1 cellular context compared by ENCODE assay signal in genomic region chr11:14642873-14643696, GRCh38.
A peak's percentile ranks its signal among the peaks of the same experiment; 100 is the strongest.
TF ChIP-seq lines count a peak whose summit lies in the region.

No MANE protein-coding gene starts in this region.

TF ChIP-seq in HepG2, 621 proteins besides CTCF, POLR2A, EP300 and RAD21 (continued from another document and continues in another):
- TF ChIP-seq CREB3 (CRISPR knock-in tag; IDR thresholded peaks at IDR 0.05) (peak; percentile 65; the same call in 1 of the 2 replicates), KLF12 (CRISPR knock-in tag; IDR thresholded peaks at IDR 0.05; ENCODE audit: borderline replicate concordance) (peak; percentile 59; the same call in 1 of the 2 replicates), NFIB (CRISPR knock-in tag; IDR thresholded peaks at IDR 0.05; ENCODE audit: borderline replicate concordance) (peak; percentile 70; the same call in 1 of the 2 replicates), FOXK1 (CRISPR knock-in tag; IDR thresholded peaks at IDR 0.05; ENCODE audit: borderline replicate concordance, low read depth) (no peak), ISL2 (CRISPR knock-in tag; IDR thresholded peaks at IDR 0.05) (no peak; the same call in 1 of the 2 replicates), FOXP1 (IDR thresholded peaks at IDR 0.05) (no peak), FOXP1 (CRISPR knock-in tag; IDR thresholded peaks at IDR 0.05) (no peak), KLF15 (CRISPR knock-in tag; IDR thresholded peaks at IDR 0.05; ENCODE audit: borderline replicate concordance) (peak; percentile 74; the same call in 1 of the 2 replicates), ELK4 (CRISPR knock-in tag; IDR thresholded peaks at IDR 0.05; ENCODE audit: borderline replicate concordance) (peak; percentile 25; the same call in 1 of the 2 replicates), ZBTB8A (CRISPR knock-in tag; IDR thresholded peaks at IDR 0.05; ENCODE audit: borderline replicate concordance, low read depth) (no peak; the same call in 1 of the 2 replicates), ZSCAN25 (CRISPR knock-in tag; IDR thresholded peaks at IDR 0.05) (peak; percentile 59; the same call in 1 of the 2 replicates), BRF2 (CRISPR knock-in tag; IDR thresholded peaks at IDR 0.05) (0 out of 2 replicates have a peak, but pooled peaks have one; percentile 15), DMAP1 (CRISPR knock-in tag; IDR thresholded peaks at IDR 0.05) (no peak), ZBTB49 (CRISPR knock-in tag; IDR thresholded peaks at IDR 0.05; ENCODE audit: borderline replicate concordance) (0 out of 2 replicates have a peak, but pooled peaks have one; percentile 36), FOXO4 (CRISPR knock-in tag; conservative IDR thresholded peaks at IDR 0.05) (0 out of 2 replicates have a peak, but pooled peaks have one; percentile 61), ZNF766 (CRISPR knock-in tag; IDR thresholded peaks at IDR 0.05; ENCODE audit: borderline replicate concordance) (0 out of 2 replicates have a peak, but pooled peaks have one; percentile 20), ZNF143 (CRISPR knock-in tag; IDR thresholded peaks at IDR 0.05) (peak; percentile 48; the same call in 1 of the 2 replicates), ELF1 (CRISPR knock-in tag; IDR thresholded peaks at IDR 0.05) (no peak), REST (IDR thresholded peaks at IDR 0.05; ENCODE audit: borderline replicate concordance in 1 of 2, low read depth in 1 of 2, low read length in 2 of 2) (no peak), AHR (CRISPR knock-in tag; IDR thresholded peaks at IDR 0.05) (peak; percentile 79; the same call in 1 of the 2 replicates), ZNF672 (CRISPR knock-in tag; IDR thresholded peaks at IDR 0.05) (0 out of 2 replicates have a peak, but pooled peaks have one; percentile 72), TCF7L2 (IDR thresholded peaks at IDR 0.05; ENCODE audit: low read depth, low read length) (no peak), NRL (CRISPR knock-in tag; IDR thresholded peaks at IDR 0.05; ENCODE audit: borderline replicate concordance) (peak; percentile 83; the same call in 1 of the 2 replicates), SMAD9 (CRISPR knock-in tag; IDR thresholded peaks at IDR 0.05) (peak; percentile 87; the same call in 1 of the 2 replicates), CHCHD3 (CRISPR knock-in tag; IDR thresholded peaks at IDR 0.05) (peak; percentile 73; the same call in 1 of the 2 replicates), ZBTB14 (CRISPR knock-in tag; IDR thresholded peaks at IDR 0.05) (peak; percentile 93; the same call in 1 of the 2 replicates), ARID2 (CRISPR knock-in tag; IDR thresholded peaks at IDR 0.05; ENCODE audit: borderline replicate concordance) (no peak), ZNF280D (CRISPR knock-in tag; IDR thresholded peaks at IDR 0.05) (no peak), ZNF343 (CRISPR knock-in tag; IDR thresholded peaks at IDR 0.05) (no peak), FUBP1 (CRISPR knock-in tag; IDR thresholded peaks at IDR 0.05; ENCODE audit: borderline replicate concordance) (no peak), ZNF841 (CRISPR knock-in tag; IDR thresholded peaks at IDR 0.05; ENCODE audit: borderline replicate concordance) (peak; percentile 56; the same call in 1 of the 2 replicates), EED (CRISPR knock-in tag; IDR thresholded peaks at IDR 0.05) (no peak; the same call in 1 of the 2 replicates), ESRRA (CRISPR knock-in tag; IDR thresholded peaks at IDR 0.05; ENCODE audit: low read depth) (no peak), NCOR1 (IDR thresholded peaks at IDR 0.05; ENCODE audit: borderline replicate concordance, low read length) (no peak), FOXA3 (CRISPR knock-in tag; IDR thresholded peaks at IDR 0.05) (no peak), ZNF546 (CRISPR knock-in tag; conservative IDR thresholded peaks at IDR 0.05) (peak; percentile 93; the same call in 1 of the 2 replicates)
